ENCODE assay signal across 8 cellular contexts in the genomic region with DNA sequence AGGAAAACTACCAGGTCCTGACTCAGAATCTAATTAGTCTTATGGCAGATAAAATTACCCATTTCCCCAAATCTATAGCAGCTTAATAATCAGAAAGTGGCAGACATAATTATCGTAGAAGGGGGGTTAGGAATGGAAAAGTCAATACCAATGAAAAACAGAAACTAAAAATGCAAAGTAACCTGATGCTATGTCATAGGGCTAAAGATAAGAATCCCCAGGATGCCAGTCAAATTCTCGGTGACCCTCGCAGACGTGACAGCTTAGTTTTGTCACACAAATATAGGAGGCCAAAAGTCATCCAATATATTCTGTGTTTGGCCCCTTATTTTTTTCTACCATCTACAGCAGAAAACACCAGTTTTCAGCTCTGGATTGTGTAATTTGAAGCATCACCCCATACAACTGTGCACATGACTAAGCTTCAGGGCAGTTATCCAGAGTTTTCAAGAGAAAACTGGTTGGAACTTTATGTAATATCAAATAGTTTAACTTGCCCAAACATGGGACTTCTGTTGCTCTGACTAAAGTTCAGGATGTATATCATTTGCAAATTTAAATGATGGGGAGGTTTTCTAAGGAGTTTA. TPM values are rescaled to one million over a fixed set of nuclear protein-coding genes. Genes with fewer than 3 reads are reported as not detected.
A peak's percentile ranks its signal among the peaks of the same experiment; 100 is the strongest.
DNase-seq lines count a peak whose midpoint lies in the region; ATAC-seq, FAIRE-seq and TF ChIP-seq lines count a peak whose summit lies in the region.

No MANE protein-coding gene starts in this region.

- H3K4me3 ChIP-seq in GM06990 (replicated peaks; ENCODE audit: low read depth, low read length) (no peak overlapping the region; the same call in 1 of the 2 replicates), fibroblast of pulmonary artery (replicated peaks; ENCODE audit: low read depth, low read length) (no peak overlapping the region), small intestine (ENCODE audit: low read depth in 1 of 2, low read length in 2 of 2) (no peak overlapping the region)

- H3K27ac Mint-ChIP-seq in activated CD8-positive, alpha-beta memory T cell treated with anti-CD3 and anti-CD28 coated beads, Interleukin-2, amount 10 ng/mL, durations not matched to agents 7 days and 5 days: no peak overlapping the region

- H3K4me1 ChIP-seq in small intestine (ENCODE audit: control insufficient read depth in 2 of 2, insufficient read depth in 1 of 2, low read depth in 1 of 2, low read length in 1 of 2): peaks cover 0 to 1% of the 10 kb centered on the region in 2 donors

- DNase-seq in GM06990 (ENCODE audit: extremely low read depth, insufficient read length): peak; percentile 18
- DNase-seq in HS-5 (ENCODE audit: low read depth): peak; percentile 49
- DNase-seq in fibroblast of pulmonary artery (ENCODE audit: low read depth): peak; percentile 88
- no peak for DNase-seq in activated CD8-positive, alpha-beta memory T cell treated with anti-CD3 and anti-CD28 coated beads, Interleukin-2, amount 10 ng/mL, durations not matched to agents 7 days and 5 days
- no peak for DNase-seq in effector CD4-positive, alpha-beta T cell
- DNase-seq in small intestine: no peak
- DNase-seq in NCI-H1694 (lab: John Stamatoyannopoulos, UW): no peak

- no peaks in the 10 kb centered on the region for H3K27me3 ChIP-seq in GM06990 (replicated peaks; ENCODE audit: control insufficient read depth, insufficient read depth, low read length)
- H3K27me3 ChIP-seq in small intestine (ENCODE audit: control insufficient read depth in 2 of 2, insufficient read depth in 2 of 2, low read length in 2 of 2): no peaks in the 10 kb centered on the region

- TF ChIP-seq CTCF in GM06990 (IDR thresholded peaks at IDR 0.05; ENCODE audit: insufficient read depth, low read length, poor library complexity, severe bottlenecking): no peak
- no peak for TF ChIP-seq CTCF in fibroblast of pulmonary artery (IDR thresholded peaks at IDR 0.05; ENCODE audit: low read length, missing control alignments)

- FAIRE-seq in small intestine (lab: Jason Lieb, UNC): no peak

- H3K9me3 ChIP-seq in small intestine (ENCODE audit: control insufficient read depth, low read depth): no peaks in the 10 kb centered on the region

- CTCF ChIA-PET in activated CD8-positive, alpha-beta memory T cell treated with anti-CD3 and anti-CD28 coated beads, Interleukin-2, amount 10 ng/mL, durations not matched to agents 7 days and 5 days (lab: Charles Lee): no interaction called here

- H3K36me3 ChIP-seq in GM06990 (ENCODE audit: control insufficient read depth, insufficient read depth, low read length) (no peaks in the 10 kb centered on the region), small intestine (ENCODE audit: control insufficient read depth in 2 of 2, insufficient read depth in 2 of 2, low read length in 2 of 2) (no peaks in the 10 kb centered on the region)

- H3K27ac ChIP-seq in small intestine (ENCODE audit: low read depth in 1 of 2, low read length in 1 of 2): peak overlapping the region in 1 of 2 donors; percentile 8

- H3K36me3 Mint-ChIP-seq in activated CD8-positive, alpha-beta memory T cell treated with anti-CD3 and anti-CD28 coated beads, Interleukin-2, amount 10 ng/mL, durations not matched to agents 7 days and 5 days: no peaks in the 10 kb centered on the region

- H3K4me1 Mint-ChIP-seq in activated CD8-positive, alpha-beta memory T cell treated with anti-CD3 and anti-CD28 coated beads, Interleukin-2, amount 10 ng/mL, durations not matched to agents 7 days and 5 days: no peaks in the 10 kb centered on the region

- H3K9me3 Mint-ChIP-seq in activated CD8-positive, alpha-beta memory T cell treated with anti-CD3 and anti-CD28 coated beads, Interleukin-2, amount 10 ng/mL, durations not matched to agents 7 days and 5 days (ENCODE audit: low read depth): no peaks in the 10 kb centered on the region

- no peaks in the 10 kb centered on the region for H3K27me3 Mint-ChIP-seq in activated CD8-positive, alpha-beta memory T cell treated with anti-CD3 and anti-CD28 coated beads, Interleukin-2, amount 10 ng/mL, durations not matched to agents 7 days and 5 days

- H3K4me3 Mint-ChIP-seq in activated CD8-positive, alpha-beta memory T cell treated with anti-CD3 and anti-CD28 coated beads, Interleukin-2, amount 10 ng/mL, durations not matched to agents 7 days and 5 days: no peak overlapping the region

- WGBS in small intestine, 3 donors: 78 to 86% (median 82%) methylated on average over 4 of the region's 4 CpGs

- peak; percentile 17 for ATAC-seq in GM21723 (IDR thresholded peaks at IDR 0.05; ENCODE audit: unreplicated experiment)
- no peak for ATAC-seq in activated CD8-positive, alpha-beta memory T cell treated with anti-CD3 and anti-CD28 coated beads, Interleukin-2, amount 10 ng/mL, durations not matched to agents 7 days and 5 days

RNA-seq across cellular contexts. Expression of gene RASSF6, which starts 30.9 kb away (rescaled TPM):
- total RNA-seq in activated CD8-positive, alpha-beta memory T cell treated with anti-CD3 and anti-CD28 coated beads, Interleukin-2, amount 10 ng/mL, durations not matched to agents 7 days and 5 days: not detected
- polyA plus RNA-seq in small intestine: 10 to 100 TPM in 2 of 3 donors, 1 to 10 TPM in 1; 4.1 to 16.3 (median 14.6) TPM

Comparison
In these comparisons a context has a peak if more than half of its experiments do, and no peak if none do; other contexts are left out.
1. DNase-seq: peak in GM06990 (single experiment), HS-5 (single experiment) and fibroblast of pulmonary artery (single experiment); none in activated CD8-positive, alpha-beta memory T cell treated with anti-CD3 and anti-CD28 coated beads, Interleukin-2, amount 10 ng/mL, durations not matched to agents 7 days and 5 days (single experiment), effector CD4-positive, alpha-beta T cell (single experiment), small intestine (single experiment) and NCI-H1694 (single experiment).